ENCODE assay signal across 1 cellular context in genomic region chr18:31711365-31712035, GRCh38.
TF ChIP-seq lines count a peak whose summit lies in the region.

No MANE protein-coding gene starts in this region.

TF ChIP-seq in K562, 482 proteins besides CTCF, POLR2A, EP300 and RAD21 (continued from another document):
- TF ChIP-seq, protein P1, sequence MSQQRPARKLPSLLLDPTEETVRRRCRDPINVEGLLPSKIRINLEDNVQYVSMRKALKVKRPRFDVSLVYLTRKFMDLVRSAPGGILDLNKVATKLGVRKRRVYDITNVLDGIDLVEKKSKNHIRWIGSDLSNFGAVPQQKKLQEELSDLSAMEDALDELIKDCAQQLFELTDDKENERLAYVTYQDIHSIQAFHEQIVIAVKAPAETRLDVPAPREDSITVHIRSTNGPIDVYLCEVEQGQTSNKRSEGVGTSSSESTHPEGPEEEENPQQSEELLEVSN (IDR thresholded peaks at IDR 0.05; ENCODE audit: borderline replicate concordance in 1 of 2, extremely low read depth in 1 of 2, insufficient read depth in 1 of 2, insufficient read length in 1 of 2, low read depth in 1 of 2, low read length in 1 of 2, poor library complexity in 1 of 2, severe bottlenecking in 1 of 2), result no peak
- TF ChIP-seq, protein P2, sequence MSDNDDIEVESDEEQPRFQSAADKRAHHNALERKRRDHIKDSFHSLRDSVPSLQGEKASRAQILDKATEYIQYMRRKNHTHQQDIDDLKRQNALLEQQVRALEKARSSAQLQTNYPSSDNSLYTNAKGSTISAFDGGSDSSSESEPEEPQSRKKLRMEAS (CRISPR knock-in tag; IDR thresholded peaks at IDR 0.05), result no peak
- TF ChIP-seq PPARD (CRISPR knock-in tag; IDR thresholded peaks at IDR 0.05), result no peak
- TF ChIP-seq, protein P3, sequence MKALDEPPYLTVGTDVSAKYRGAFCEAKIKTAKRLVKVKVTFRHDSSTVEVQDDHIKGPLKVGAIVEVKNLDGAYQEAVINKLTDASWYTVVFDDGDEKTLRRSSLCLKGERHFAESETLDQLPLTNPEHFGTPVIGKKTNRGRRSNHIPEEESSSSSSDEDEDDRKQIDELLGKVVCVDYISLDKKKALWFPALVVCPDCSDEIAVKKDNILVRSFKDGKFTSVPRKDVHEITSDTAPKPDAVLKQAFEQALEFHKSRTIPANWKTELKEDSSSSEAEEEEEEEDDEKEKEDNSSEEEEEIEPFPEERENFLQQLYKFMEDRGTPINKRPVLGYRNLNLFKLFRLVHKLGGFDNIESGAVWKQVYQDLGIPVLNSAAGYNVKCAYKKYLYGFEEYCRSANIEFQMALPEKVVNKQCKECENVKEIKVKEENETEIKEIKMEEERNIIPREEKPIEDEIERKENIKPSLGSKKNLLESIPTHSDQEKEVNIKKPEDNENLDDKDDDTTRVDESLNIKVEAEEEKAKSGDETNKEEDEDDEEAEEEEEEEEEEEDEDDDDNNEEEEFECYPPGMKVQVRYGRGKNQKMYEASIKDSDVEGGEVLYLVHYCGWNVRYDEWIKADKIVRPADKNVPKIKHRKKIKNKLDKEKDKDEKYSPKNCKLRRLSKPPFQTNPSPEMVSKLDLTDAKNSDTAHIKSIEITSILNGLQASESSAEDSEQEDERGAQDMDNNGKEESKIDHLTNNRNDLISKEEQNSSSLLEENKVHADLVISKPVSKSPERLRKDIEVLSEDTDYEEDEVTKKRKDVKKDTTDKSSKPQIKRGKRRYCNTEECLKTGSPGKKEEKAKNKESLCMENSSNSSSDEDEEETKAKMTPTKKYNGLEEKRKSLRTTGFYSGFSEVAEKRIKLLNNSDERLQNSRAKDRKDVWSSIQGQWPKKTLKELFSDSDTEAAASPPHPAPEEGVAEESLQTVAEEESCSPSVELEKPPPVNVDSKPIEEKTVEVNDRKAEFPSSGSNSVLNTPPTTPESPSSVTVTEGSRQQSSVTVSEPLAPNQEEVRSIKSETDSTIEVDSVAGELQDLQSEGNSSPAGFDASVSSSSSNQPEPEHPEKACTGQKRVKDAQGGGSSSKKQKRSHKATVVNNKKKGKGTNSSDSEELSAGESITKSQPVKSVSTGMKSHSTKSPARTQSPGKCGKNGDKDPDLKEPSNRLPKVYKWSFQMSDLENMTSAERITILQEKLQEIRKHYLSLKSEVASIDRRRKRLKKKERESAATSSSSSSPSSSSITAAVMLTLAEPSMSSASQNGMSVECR (CRISPR knock-in tag; IDR thresholded peaks at IDR 0.05), result no peak
- no peak for TF ChIP-seq ZKSCAN3 (CRISPR knock-in tag; IDR thresholded peaks at IDR 0.05)
- peak; percentile 20; the same call in 1 of the 2 replicates for TF ChIP-seq SOX6 (IDR thresholded peaks at IDR 0.05)
- 0 out of 2 replicates have a peak, but pooled peaks have one; percentile 20 for TF ChIP-seq DMBX1 (CRISPR knock-in tag; IDR thresholded peaks at IDR 0.05; ENCODE audit: borderline replicate concordance)
- no peak for TF ChIP-seq PRMT5 (CRISPR knock-in tag; IDR thresholded peaks at IDR 0.05)
- TF ChIP-seq SMARCA4 (IDR thresholded peaks at IDR 0.05), result peak; percentile 20; the same call in 1 of the 2 replicates
- no peak for TF ChIP-seq BCOR (IDR thresholded peaks at IDR 0.05)
- TF ChIP-seq ZNF407 (IDR thresholded peaks at IDR 0.05; ENCODE audit: low read depth), result no peak
- no peak for TF ChIP-seq GMEB1 (CRISPR knock-in tag; IDR thresholded peaks at IDR 0.05)
- TF ChIP-seq ZNF324 (CRISPR knock-in tag; IDR thresholded peaks at IDR 0.05), result no peak
- TF ChIP-seq, protein P4, sequence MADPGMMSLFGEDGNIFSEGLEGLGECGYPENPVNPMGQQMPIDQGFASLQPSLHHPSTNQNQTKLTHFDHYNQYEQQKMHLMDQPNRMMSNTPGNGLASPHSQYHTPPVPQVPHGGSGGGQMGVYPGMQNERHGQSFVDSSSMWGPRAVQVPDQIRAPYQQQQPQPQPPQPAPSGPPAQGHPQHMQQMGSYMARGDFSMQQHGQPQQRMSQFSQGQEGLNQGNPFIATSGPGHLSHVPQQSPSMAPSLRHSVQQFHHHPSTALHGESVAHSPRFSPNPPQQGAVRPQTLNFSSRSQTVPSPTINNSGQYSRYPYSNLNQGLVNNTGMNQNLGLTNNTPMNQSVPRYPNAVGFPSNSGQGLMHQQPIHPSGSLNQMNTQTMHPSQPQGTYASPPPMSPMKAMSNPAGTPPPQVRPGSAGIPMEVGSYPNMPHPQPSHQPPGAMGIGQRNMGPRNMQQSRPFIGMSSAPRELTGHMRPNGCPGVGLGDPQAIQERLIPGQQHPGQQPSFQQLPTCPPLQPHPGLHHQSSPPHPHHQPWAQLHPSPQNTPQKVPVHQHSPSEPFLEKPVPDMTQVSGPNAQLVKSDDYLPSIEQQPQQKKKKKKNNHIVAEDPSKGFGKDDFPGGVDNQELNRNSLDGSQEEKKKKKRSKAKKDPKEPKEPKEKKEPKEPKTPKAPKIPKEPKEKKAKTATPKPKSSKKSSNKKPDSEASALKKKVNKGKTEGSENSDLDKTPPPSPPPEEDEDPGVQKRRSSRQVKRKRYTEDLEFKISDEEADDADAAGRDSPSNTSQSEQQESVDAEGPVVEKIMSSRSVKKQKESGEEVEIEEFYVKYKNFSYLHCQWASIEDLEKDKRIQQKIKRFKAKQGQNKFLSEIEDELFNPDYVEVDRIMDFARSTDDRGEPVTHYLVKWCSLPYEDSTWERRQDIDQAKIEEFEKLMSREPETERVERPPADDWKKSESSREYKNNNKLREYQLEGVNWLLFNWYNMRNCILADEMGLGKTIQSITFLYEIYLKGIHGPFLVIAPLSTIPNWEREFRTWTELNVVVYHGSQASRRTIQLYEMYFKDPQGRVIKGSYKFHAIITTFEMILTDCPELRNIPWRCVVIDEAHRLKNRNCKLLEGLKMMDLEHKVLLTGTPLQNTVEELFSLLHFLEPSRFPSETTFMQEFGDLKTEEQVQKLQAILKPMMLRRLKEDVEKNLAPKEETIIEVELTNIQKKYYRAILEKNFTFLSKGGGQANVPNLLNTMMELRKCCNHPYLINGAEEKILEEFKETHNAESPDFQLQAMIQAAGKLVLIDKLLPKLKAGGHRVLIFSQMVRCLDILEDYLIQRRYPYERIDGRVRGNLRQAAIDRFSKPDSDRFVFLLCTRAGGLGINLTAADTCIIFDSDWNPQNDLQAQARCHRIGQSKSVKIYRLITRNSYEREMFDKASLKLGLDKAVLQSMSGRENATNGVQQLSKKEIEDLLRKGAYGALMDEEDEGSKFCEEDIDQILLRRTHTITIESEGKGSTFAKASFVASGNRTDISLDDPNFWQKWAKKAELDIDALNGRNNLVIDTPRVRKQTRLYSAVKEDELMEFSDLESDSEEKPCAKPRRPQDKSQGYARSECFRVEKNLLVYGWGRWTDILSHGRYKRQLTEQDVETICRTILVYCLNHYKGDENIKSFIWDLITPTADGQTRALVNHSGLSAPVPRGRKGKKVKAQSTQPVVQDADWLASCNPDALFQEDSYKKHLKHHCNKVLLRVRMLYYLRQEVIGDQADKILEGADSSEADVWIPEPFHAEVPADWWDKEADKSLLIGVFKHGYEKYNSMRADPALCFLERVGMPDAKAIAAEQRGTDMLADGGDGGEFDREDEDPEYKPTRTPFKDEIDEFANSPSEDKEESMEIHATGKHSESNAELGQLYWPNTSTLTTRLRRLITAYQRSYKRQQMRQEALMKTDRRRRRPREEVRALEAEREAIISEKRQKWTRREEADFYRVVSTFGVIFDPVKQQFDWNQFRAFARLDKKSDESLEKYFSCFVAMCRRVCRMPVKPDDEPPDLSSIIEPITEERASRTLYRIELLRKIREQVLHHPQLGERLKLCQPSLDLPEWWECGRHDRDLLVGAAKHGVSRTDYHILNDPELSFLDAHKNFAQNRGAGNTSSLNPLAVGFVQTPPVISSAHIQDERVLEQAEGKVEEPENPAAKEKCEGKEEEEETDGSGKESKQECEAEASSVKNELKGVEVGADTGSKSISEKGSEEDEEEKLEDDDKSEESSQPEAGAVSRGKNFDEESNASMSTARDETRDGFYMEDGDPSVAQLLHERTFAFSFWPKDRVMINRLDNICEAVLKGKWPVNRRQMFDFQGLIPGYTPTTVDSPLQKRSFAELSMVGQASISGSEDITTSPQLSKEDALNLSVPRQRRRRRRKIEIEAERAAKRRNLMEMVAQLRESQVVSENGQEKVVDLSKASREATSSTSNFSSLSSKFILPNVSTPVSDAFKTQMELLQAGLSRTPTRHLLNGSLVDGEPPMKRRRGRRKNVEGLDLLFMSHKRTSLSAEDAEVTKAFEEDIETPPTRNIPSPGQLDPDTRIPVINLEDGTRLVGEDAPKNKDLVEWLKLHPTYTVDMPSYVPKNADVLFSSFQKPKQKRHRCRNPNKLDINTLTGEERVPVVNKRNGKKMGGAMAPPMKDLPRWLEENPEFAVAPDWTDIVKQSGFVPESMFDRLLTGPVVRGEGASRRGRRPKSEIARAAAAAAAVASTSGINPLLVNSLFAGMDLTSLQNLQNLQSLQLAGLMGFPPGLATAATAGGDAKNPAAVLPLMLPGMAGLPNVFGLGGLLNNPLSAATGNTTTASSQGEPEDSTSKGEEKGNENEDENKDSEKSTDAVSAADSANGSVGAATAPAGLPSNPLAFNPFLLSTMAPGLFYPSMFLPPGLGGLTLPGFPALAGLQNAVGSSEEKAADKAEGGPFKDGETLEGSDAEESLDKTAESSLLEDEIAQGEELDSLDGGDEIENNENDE (IDR thresholded peaks at IDR 0.05; ENCODE audit: low read depth, low read length), result no peak
- peak; percentile 75 for TF ChIP-seq POLR2H (tag; IDR thresholded peaks at IDR 0.05; ENCODE audit: low read depth)
- no peak for TF ChIP-seq NCOA4 (IDR thresholded peaks at IDR 0.05; ENCODE audit: partially characterized antibody)
- TF ChIP-seq ZNF586 (CRISPR knock-in tag; conservative IDR thresholded peaks at IDR 0.05), result 0 out of 2 replicates have a peak, but pooled peaks have one; percentile 35
- no peak for TF ChIP-seq RBM39 (optimal IDR thresholded peaks at IDR 0.05; ENCODE audit: low read depth, low read length)
- TF ChIP-seq ZSCAN32 (CRISPR knock-in tag; IDR thresholded peaks at IDR 0.05), result peak; percentile 85; the same call in 1 of the 2 replicates
- TF ChIP-seq FIP1L1 (IDR thresholded peaks at IDR 0.05; ENCODE audit: low read depth, low read length, poor library complexity, severe bottlenecking), result no peak
- TF ChIP-seq TAF7 (tag; IDR thresholded peaks at IDR 0.05), result no peak
